In the genomic region with DNA sequence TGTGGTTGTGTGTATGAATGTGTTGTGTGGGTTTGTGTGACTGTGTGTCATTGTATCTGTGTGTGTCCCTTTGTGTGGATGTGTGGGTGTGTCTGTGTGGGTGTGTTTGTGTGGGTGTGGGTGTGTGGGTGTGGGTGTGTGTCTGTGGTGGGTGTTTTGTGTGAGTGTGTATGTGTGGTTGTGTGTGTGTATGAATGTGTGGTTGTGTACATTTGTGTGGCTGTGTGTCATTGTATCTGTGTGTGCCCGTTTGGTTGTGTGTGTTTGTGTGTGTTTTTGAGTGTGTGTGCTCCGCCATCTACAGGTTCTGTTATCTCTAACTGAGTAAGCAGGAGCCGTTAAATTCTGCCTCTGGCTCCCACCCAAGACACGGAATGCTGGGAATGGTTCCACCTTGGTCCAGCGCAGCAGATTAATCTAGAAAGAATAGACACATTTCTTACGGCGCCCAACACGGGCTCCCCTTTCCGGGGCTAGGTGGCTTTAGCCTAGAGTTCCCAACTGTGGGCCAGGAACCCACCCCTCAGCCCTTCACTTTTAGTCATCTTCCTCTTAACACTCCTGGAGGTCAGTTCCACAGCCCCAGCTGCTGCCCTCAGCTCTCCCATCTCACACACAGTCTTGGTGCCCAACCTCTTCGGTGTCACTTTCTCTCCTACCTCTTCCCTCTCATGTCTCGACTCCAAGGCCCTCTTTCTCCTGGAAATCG, we compare ENCODE assay signal across 13 cellular contexts.
DNase-seq lines count a peak whose midpoint lies in the region; ATAC-seq and TF ChIP-seq lines count a peak whose summit lies in the region.
"Had no signal": no experiment of that assay in that cellular context is flagged by ENCODE, and none has a peak within 500 bp of the region (broad histone marks: within the 10 kb centered on the region; RNA-seq: fewer than 3 reads in every experiment).

No MANE protein-coding gene starts in this region.

- H3K36me3 Mint-ChIP-seq in activated T-cell treated with anti-CD3 and anti-CD28 coated beads, Interleukin-2, amount 50 U/mL, for 4 hours (ENCODE audit: insufficient read depth), result no peaks in the 10 kb centered on the region
- H3K36me3 Mint-ChIP-seq in Calu3 (ENCODE audit: insufficient read depth, unreplicated experiment), result no peaks in the 10 kb centered on the region

- no peak overlapping the region for H3K4me3 ChIP-seq in BE2C (ENCODE audit: low read depth, low read length)
- H3K4me3 ChIP-seq in choroid plexus epithelial cell (ENCODE audit: low read depth, low read length), result no peak overlapping the region
- no peak overlapping the region for H3K4me3 ChIP-seq in mucosa of descending colon
- H3K4me3 ChIP-seq: coronary artery, smooth muscle cell, suprapubic skin had no signal

- intact Hi-C loops in mucosa of descending colon (cut with DNase I, micrococcal nuclease) (no loop called here), Calu3 (cut with micrococcal nuclease; ENCODE audit: unreplicated experiment) (no loop called here)

- TF ChIP-seq CTCF in BE2C (IDR thresholded peaks at IDR 0.05; ENCODE audit: low read depth, low read length), result no peak
- peak; percentile 11; the same call in 1 of the 2 replicates for TF ChIP-seq CTCF in LNCAP (IDR thresholded peaks at IDR 0.05)
- TF ChIP-seq CTCF in choroid plexus epithelial cell (conservative IDR thresholded peaks at IDR 0.05; ENCODE audit: low read depth, low read length), result peak; percentile 16
- TF ChIP-seq CTCF in mucosa of descending colon (IDR thresholded peaks at IDR 0.05), result no peak
- no peak for TF ChIP-seq CTCF in Calu3 (IDR thresholded peaks at IDR 0.05; ENCODE audit: unreplicated experiment)

- H3K27ac Mint-ChIP-seq in Calu3 (ENCODE audit: unreplicated experiment), result no peak overlapping the region
- H3K27ac Mint-ChIP-seq: activated CD4-positive, alpha-beta memory T cell treated with anti-CD3 and anti-CD28 coated beads, Interleukin-2, amount 10 ng/mL, durations not matched to agents 7 days and 5 days had no signal

- CTCF ChIA-PET in Calu3 (lab: Charles Lee), result no interaction called here

- H3K9me3 Mint-ChIP-seq in activated T-cell treated with anti-CD3 and anti-CD28 coated beads, Interleukin-2, amount 50 U/mL, for 4 hours, result peaks cover 5% of the 10 kb centered on the region
- peaks cover 7% of the 10 kb centered on the region for H3K9me3 Mint-ChIP-seq in Calu3 (ENCODE audit: low read depth, unreplicated experiment)

- BruUV-seq in Calu3 (replicated peaks; lab: Mats Ljungman, UMichigan), result no TSS peak

- H3K36me3 ChIP-seq in BE2C, result no peaks in the 10 kb centered on the region
- H3K36me3 ChIP-seq in mucosa of descending colon (ENCODE audit: low read depth), result no peaks in the 10 kb centered on the region
- H3K36me3 ChIP-seq: suprapubic skin had no signal

- no peak overlapping the region for H3K4me3 Mint-ChIP-seq in activated T-cell treated with anti-CD3 and anti-CD28 coated beads, Interleukin-2, amount 50 U/mL, for 4 hours
- no peak overlapping the region for H3K4me3 Mint-ChIP-seq in Calu3 (ENCODE audit: low read depth, unreplicated experiment)
- H3K4me3 Mint-ChIP-seq: activated CD4-positive, alpha-beta memory T cell treated with anti-CD3 and anti-CD28 coated beads, Interleukin-2, amount 10 ng/mL, durations not matched to agents 7 days and 5 days had no signal

- H3K9me3 ChIP-seq in BE2C (no peaks in the 10 kb centered on the region), mucosa of descending colon (peaks cover 6% of the 10 kb centered on the region)
- H3K9me3 ChIP-seq: suprapubic skin had no signal

- H3K27me3 Mint-ChIP-seq in activated T-cell treated with anti-CD3 and anti-CD28 coated beads, Interleukin-2, amount 50 U/mL, for 4 hours (ENCODE audit: low read depth), result no peaks in the 10 kb centered on the region
- no peaks in the 10 kb centered on the region for H3K27me3 Mint-ChIP-seq in Calu3 (ENCODE audit: unreplicated experiment)
- H3K27me3 Mint-ChIP-seq: activated CD4-positive, alpha-beta memory T cell treated with anti-CD3 and anti-CD28 coated beads, Interleukin-2, amount 10 ng/mL, durations not matched to agents 7 days and 5 days had no signal

- no peaks in the 10 kb centered on the region for H3K4me1 Mint-ChIP-seq in activated T-cell treated with anti-CD3 and anti-CD28 coated beads, Interleukin-2, amount 50 U/mL, for 4 hours (ENCODE audit: low read depth)
- peaks cover 10% of the 10 kb centered on the region for H3K4me1 Mint-ChIP-seq in Calu3 (ENCODE audit: low read depth, unreplicated experiment)
- H3K4me1 Mint-ChIP-seq: activated CD4-positive, alpha-beta memory T cell treated with anti-CD3 and anti-CD28 coated beads, Interleukin-2, amount 10 ng/mL, durations not matched to agents 7 days and 5 days had no signal

- ATAC-seq in mucosa of descending colon (peak; percentile 57), HG03571 (IDR thresholded peaks at IDR 0.05; ENCODE audit: unreplicated experiment) (no peak)
- no peak for ATAC-seq in stimulated activated naive CD8-positive, alpha-beta T cell treated with anti-CD3 and anti-CD28 coated beads, Interleukin-15, Interleukin-2, amounts not matched to agents 100 U/mL and 50 U/mL, for 24 hours
- ATAC-seq in activated T-cell treated with anti-CD3 and anti-CD28 coated beads, Interleukin-2, amount 50 U/mL, for 4 hours, result no peak
- ATAC-seq: PC-3 had no signal

- peak; percentile 34 for DNase-seq in BE2C
- peak; percentile 59 for DNase-seq in choroid plexus epithelial cell (ENCODE audit: low read depth)
- peak in 2 of 3 donors; percentile 48 to 49 for DNase-seq in mucosa of descending colon
- no peak for DNase-seq in stimulated activated naive CD8-positive, alpha-beta T cell treated with anti-CD3 and anti-CD28 coated beads, Interleukin-15, Interleukin-2, amounts not matched to agents 100 U/mL and 50 U/mL, for 24 hours
- no peak for DNase-seq in activated T-cell treated with anti-CD3 and anti-CD28 coated beads, Interleukin-2, amount 50 U/mL, for 4 hours
- DNase-seq in Calu3, result no peak
- DNase-seq: activated CD4-positive, alpha-beta memory T cell treated with anti-CD3 and anti-CD28 coated beads, Interleukin-2, amount 10 ng/mL, durations not matched to agents 7 days and 5 days; PC-3 had no signal

- H3K4me1 ChIP-seq in BE2C (no peaks in the 10 kb centered on the region), mucosa of descending colon (ENCODE audit: low read depth) (no peaks in the 10 kb centered on the region)
- H3K4me1 ChIP-seq: suprapubic skin had no signal

- H3K27me3 ChIP-seq in BE2C, result no peaks in the 10 kb centered on the region
- H3K27me3 ChIP-seq: suprapubic skin had no signal

Comparison
In these comparisons a context has a peak if more than half of its experiments do, and no peak if none do; other contexts are left out.
1. DNase-seq: peak in BE2C (single experiment), choroid plexus epithelial cell (single experiment) and mucosa of descending colon (2 of 3); none in stimulated activated naive CD8-positive, alpha-beta T cell treated with anti-CD3 and anti-CD28 coated beads, Interleukin-15, Interleukin-2, amounts not matched to agents 100 U/mL and 50 U/mL, for 24 hours (single experiment), activated T-cell treated with anti-CD3 and anti-CD28 coated beads, Interleukin-2, amount 50 U/mL, for 4 hours (single experiment) and Calu3 (single experiment).
2. CTCF ChIP-seq: peak in LNCAP (single experiment) and choroid plexus epithelial cell (single experiment); none in BE2C (single experiment), mucosa of descending colon (single experiment) and Calu3 (single experiment).